ENCODE assay signal across 8 cellular contexts in genomic region chr12:56189918-56190694, GRCh38. TPM values are rescaled to one million over a fixed set of nuclear protein-coding genes. Genes with fewer than 3 reads are reported as not detected.
DNase-seq lines count a peak whose midpoint lies in the region; ATAC-seq, FAIRE-seq and TF ChIP-seq lines count a peak whose summit lies in the region.

No MANE protein-coding gene starts in this region.

- peaks cover 5 to 12% (median 10%) of the 10 kb centered on the region in 3 donors for H3K4me1 ChIP-seq in pancreas
- peaks cover 20% of the 10 kb centered on the region for H3K4me1 ChIP-seq in thymus (ENCODE audit: control insufficient read depth, insufficient read depth, low read length)

- H3K27me3 Mint-ChIP-seq in activated naive CD8-positive, alpha-beta T cell treated with anti-CD3 and anti-CD28 coated beads, Interleukin-2, amount 50 U/mL, for 24 hours: no peaks in the 10 kb centered on the region

- peaks cover 43% of the 10 kb centered on the region for H3K4me1 Mint-ChIP-seq in activated naive CD8-positive, alpha-beta T cell treated with anti-CD3 and anti-CD28 coated beads, Interleukin-2, amount 50 U/mL, for 24 hours

- H3K9me3 ChIP-seq in pancreas (no peaks in the 10 kb centered on the region), thymus (ENCODE audit: control insufficient read depth) (no peaks in the 10 kb centered on the region)

- no peaks in the 10 kb centered on the region for H3K27me3 ChIP-seq in pancreas
- H3K27me3 ChIP-seq in thymus (ENCODE audit: control insufficient read depth, insufficient read depth): no peaks in the 10 kb centered on the region

- H3K36me3 Mint-ChIP-seq in activated naive CD8-positive, alpha-beta T cell treated with anti-CD3 and anti-CD28 coated beads, Interleukin-2, amount 50 U/mL, for 24 hours (ENCODE audit: low read depth): peaks cover 16% of the 10 kb centered on the region

- intact Hi-C loops in cardiac septum (cut with DNase I): loop anchor here (1.0 to 5.0 kb wide), 4 partner anchors 31 to 277 kb away; partner anchors contain the start of genes MYL6, SPRYD4 and ZC3H10
- intact Hi-C loops in pancreas (cut with DNase I): loop anchor here in 2 of 3 donors (2.0 to 10.0 kb wide), 3 partner anchors 63 to 68 kb away; partner anchors contain the start of gene ANKRD52 (in 1 of the 2)

- TF ChIP-seq CTCF in pancreas (IDR thresholded peaks at IDR 0.05): no peak

- peak overlapping the region; percentile 29 to 86 (median 60) for H3K4me3 ChIP-seq in pancreas
- peak overlapping the region; percentile 95 for H3K4me3 ChIP-seq in thymus (ENCODE audit: low read length)

- H3K4me3 Mint-ChIP-seq in activated naive CD8-positive, alpha-beta T cell treated with anti-CD3 and anti-CD28 coated beads, Interleukin-2, amount 50 U/mL, for 24 hours: peak overlapping the region; percentile 90

- no peak for FAIRE-seq in pancreas (lab: Jason Lieb, UNC)

- peak overlapping the region; percentile 79 to 96 (median 90) for H3K27ac ChIP-seq in pancreas
- H3K27ac ChIP-seq in thymus (ENCODE audit: low read depth): peak overlapping the region; percentile 94

- WGBS in pancreas, 2 donors: 1 to 2% methylated on average over 42 of the region's 42 CpGs
- 1% methylated on average over 42 of the region's 42 CpGs for WGBS in thymus

- H3K36me3 ChIP-seq in pancreas (peaks cover 0 to 3% (median 3%) of the 10 kb centered on the region in 3 donors), thymus (ENCODE audit: control insufficient read depth, insufficient read depth) (peaks cover 12% of the 10 kb centered on the region)

- ATAC-seq in HG02571 (IDR thresholded peaks at IDR 0.05; ENCODE audit: unreplicated experiment): peak; percentile 22
- peak; percentile 65 for ATAC-seq in activated naive CD8-positive, alpha-beta T cell treated with anti-CD3 and anti-CD28 coated beads, Interleukin-2, amount 50 U/mL, for 24 hours
- peak; percentile 66 to 86 (median 78) for ATAC-seq in pancreas

- H3K9me3 Mint-ChIP-seq in activated naive CD8-positive, alpha-beta T cell treated with anti-CD3 and anti-CD28 coated beads, Interleukin-2, amount 50 U/mL, for 24 hours: no peaks in the 10 kb centered on the region

- peak; percentile 85 for DNase-seq in EH (ENCODE audit: low read depth)
- peak; percentile 76 for DNase-seq in NCI-H128 (lab: John Stamatoyannopoulos, UW; ENCODE audit: unreplicated experiment)
- DNase-seq in SW 1271 (lab: John Stamatoyannopoulos, UW): peak; percentile 66 to 69
- DNase-seq in activated naive CD8-positive, alpha-beta T cell treated with anti-CD3 and anti-CD28 coated beads, Interleukin-2, amount 50 U/mL, for 24 hours: peak; percentile 90
- peak; percentile 78 for DNase-seq in cardiac septum (ENCODE audit: low spot score)
- DNase-seq in pancreas: peak; percentile 77 to 96 (median 90)

- H3K27ac Mint-ChIP-seq in activated naive CD8-positive, alpha-beta T cell treated with anti-CD3 and anti-CD28 coated beads, Interleukin-2, amount 50 U/mL, for 24 hours: peak overlapping the region; percentile 97

RNA-seq across cellular contexts. Expression of gene SMARCC2, which starts 0.8 kb away (rescaled TPM):
- total RNA-seq in cardiac septum (71.5 TPM), pancreas (10 to 100 TPM; 26.3 to 64.5 (median 38.2) TPM)
- polyA plus RNA-seq in pancreas (10 to 100 TPM; 33.1 to 42.2 TPM), thymus (25.9 TPM)

RNA-seq across cellular contexts. Expression of gene RNF41, which starts 31.6 kb away (rescaled TPM):
- total RNA-seq in cardiac septum (40.7 TPM), pancreas (10 to 100 TPM; 11.6 to 21.9 (median 16.7) TPM)
- polyA plus RNA-seq in pancreas (10 to 100 TPM in 1 of 2 donors, 1 to 10 TPM in 1; 6.8 to 16.2 TPM), thymus (18.3 TPM)

RNA-seq across cellular contexts. Expression of gene MYL6, which starts 31.9 kb away (rescaled TPM):
- total RNA-seq in cardiac septum (792 TPM), pancreas (100 to 1,000 TPM; 270 to 669 (median 431) TPM)
- polyA plus RNA-seq in pancreas (1,000 to 10,000 TPM in 1 of 2 donors, 100 to 1,000 TPM in 1; 887 to 1,217 TPM), thymus (2,137 TPM)

RNA-seq across cellular contexts. Expression of gene NABP2, which starts 34.0 kb away (rescaled TPM):
- total RNA-seq in cardiac septum: 19.6 TPM
- 10 to 100 TPM; 14.3 to 23.6 (median 18.3) TPM for total RNA-seq in pancreas
- 10 to 100 TPM; 14.1 to 17.9 TPM for polyA plus RNA-seq in pancreas
- polyA plus RNA-seq in thymus: 16.0 TPM

RNA-seq across cellular contexts. Expression of gene MYL6B, which starts 37.7 kb away (rescaled TPM):
- total RNA-seq in cardiac septum (37.6 TPM), pancreas (10 to 100 TPM in 5 of 6 donors, 1 to 10 TPM in 1; 6.7 to 18.2 (median 14.7) TPM)
- polyA plus RNA-seq in pancreas (10 to 100 TPM; 39.3 to 65.9 TPM), thymus (60.9 TPM)

Comparison
In these comparisons a context has a peak if more than half of its experiments do, and no peak if none do; other contexts are left out.
1. Peak in every context shown above with its lines: DNase-seq, ATAC-seq, H3K4me3 ChIP-seq and H3K27ac ChIP-seq.
2. ATAC-seq: peak in every context shown above with its lines; median percentile 78 in pancreas; 65 in activated naive CD8-positive, alpha-beta T cell treated with anti-CD3 and anti-CD28 coated beads, Interleukin-2, amount 50 U/mL, for 24 hours; 22 in HG02571.